In the genomic region with DNA sequence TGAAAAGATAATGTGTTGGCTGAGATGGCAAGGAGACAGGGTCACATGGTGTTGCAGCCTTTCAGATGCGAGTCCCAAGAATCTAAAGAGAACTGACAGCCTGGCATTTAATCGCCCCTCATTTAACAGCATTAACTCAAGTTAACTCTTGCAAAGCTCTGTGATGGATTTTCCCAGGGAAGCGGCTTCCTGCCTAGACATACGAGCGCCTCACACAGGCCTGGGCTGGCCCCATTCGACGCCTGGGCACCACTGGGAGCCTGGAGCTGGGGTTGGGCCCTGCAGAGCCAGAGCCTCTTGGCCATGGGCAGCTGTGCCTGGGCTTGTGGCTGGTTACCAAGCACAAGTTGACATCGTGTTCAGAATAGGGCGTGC, we compare ENCODE assay signal across 22 cellular contexts.
DNase-seq lines count a peak whose midpoint lies in the region; ATAC-seq and TF ChIP-seq lines count a peak whose summit lies in the region.
"Had no signal": no experiment of that assay in that cellular context is flagged by ENCODE, and none has a peak within 500 bp of the region (broad histone marks: within the 10 kb centered on the region; RNA-seq: fewer than 3 reads in every experiment).

No MANE protein-coding gene starts in this region.

- DNase-seq in left ventricle myocardium superior (no peak), Right ventricle myocardium inferior (ENCODE audit: missing footprints) (no peak), mesothelial cell of epicardium (ENCODE audit: low spot score in 2 of 2, unreplicated experiment in 2 of 2) (no peak), T-helper 9 cell (no peak), HCEC 1CT (no peak), hepatocyte (ENCODE audit: low spot score) (no peak)
- DNase-seq in activated CD8-positive, alpha-beta memory T cell treated with anti-CD3 and anti-CD28 coated beads, Interleukin-2, amount 10 ng/mL, durations not matched to agents 7 days and 5 days: no peak
- DNase-seq: activated CD4-positive, alpha-beta T cell treated with anti-CD3 and anti-CD28 coated beads for 36 hours; effector CD8-positive, alpha-beta T cell; left colon; mucosa of descending colon; NCI-H2029 treated with DMSO at 0.1 percent for 48 hours; NCI-H526 had no signal

- H4K20me1 ChIP-seq in hepatocyte (ENCODE audit: insufficient read depth, poor library complexity, severe bottlenecking): no peaks in the 10 kb centered on the region

- no peaks in the 10 kb centered on the region for H3K79me2 ChIP-seq in hepatocyte

- no peaks in the 10 kb centered on the region for H3K36me3 ChIP-seq in hepatocyte (replicated peaks; ENCODE audit: insufficient read depth, low read depth)
- H3K36me3 ChIP-seq: neutrophil, suprapubic skin, vagina had no signal

- CTCF ChIA-PET in activated CD8-positive, alpha-beta memory T cell treated with anti-CD3 and anti-CD28 coated beads, Interleukin-2, amount 10 ng/mL, durations not matched to agents 7 days and 5 days (lab: Charles Lee): no interaction called here

- WGBS in hepatocyte (ENCODE audit: low lambda C conversion rate, missing lambda C conversion rate): 79% methylated on average over 9 of the region's 9 CpGs

- H3K4me3 ChIP-seq in hepatocyte: no peak overlapping the region
- H3K4me3 ChIP-seq: mucosa of descending colon, suprapubic skin, vagina had no signal

- H3K4me2 ChIP-seq in hepatocyte: no peak overlapping the region

- H3K27ac Mint-ChIP-seq in brain: peak overlapping the region; percentile 32 to 89 (median 86)
- peak overlapping the region; percentile 27 for H3K27ac Mint-ChIP-seq in mesothelial cell of epicardium
- no peak overlapping the region for H3K27ac Mint-ChIP-seq in activated CD8-positive, alpha-beta memory T cell treated with anti-CD3 and anti-CD28 coated beads, Interleukin-2, amount 10 ng/mL, durations not matched to agents 7 days and 5 days
- H3K27ac Mint-ChIP-seq: activated CD4-positive, alpha-beta T cell treated with anti-CD3 and anti-CD28 coated beads for 36 hours; activated naive CD8-positive, alpha-beta T cell; activated T-helper 17 cell treated with anti-CD3 and anti-CD28 coated beads, Interleukin-2, amount 50 U/mL, for 72 hours; CD14-positive monocyte had no signal

- peaks cover 9% of the 10 kb centered on the region for H3K27me3 Mint-ChIP-seq in brain
- no peaks in the 10 kb centered on the region for H3K27me3 Mint-ChIP-seq in mesothelial cell of epicardium (ENCODE audit: low read depth)
- peaks cover 3% of the 10 kb centered on the region for H3K27me3 Mint-ChIP-seq in activated CD8-positive, alpha-beta memory T cell treated with anti-CD3 and anti-CD28 coated beads, Interleukin-2, amount 10 ng/mL, durations not matched to agents 7 days and 5 days
- H3K27me3 Mint-ChIP-seq: activated CD4-positive, alpha-beta T cell treated with anti-CD3 and anti-CD28 coated beads for 36 hours; activated naive CD8-positive, alpha-beta T cell had no signal

- TF ChIP-seq CTCF in brain (conservative IDR thresholded peaks at IDR 0.05) (no peak), mesothelial cell of epicardium (IDR thresholded peaks at IDR 0.05; ENCODE audit: unreplicated experiment) (no peak), hepatocyte (IDR thresholded peaks at IDR 0.05; ENCODE audit: poor library complexity) (no peak)

- H3K9me3 Mint-ChIP-seq in brain (peaks cover 0 to 5% (median 0%) of the 10 kb centered on the region in 5 experiments), mesothelial cell of epicardium (no peaks in the 10 kb centered on the region)
- H3K9me3 Mint-ChIP-seq in activated CD8-positive, alpha-beta memory T cell treated with anti-CD3 and anti-CD28 coated beads, Interleukin-2, amount 10 ng/mL, durations not matched to agents 7 days and 5 days (ENCODE audit: low read depth): no peaks in the 10 kb centered on the region
- H3K9me3 Mint-ChIP-seq: activated T-helper 17 cell treated with anti-CD3 and anti-CD28 coated beads, Interleukin-2, amount 50 U/mL, for 72 hours had no signal

- H3K36me3 Mint-ChIP-seq in brain (peaks cover 3% of the 10 kb centered on the region), mesothelial cell of epicardium (no peaks in the 10 kb centered on the region)
- no peaks in the 10 kb centered on the region for H3K36me3 Mint-ChIP-seq in activated CD8-positive, alpha-beta memory T cell treated with anti-CD3 and anti-CD28 coated beads, Interleukin-2, amount 10 ng/mL, durations not matched to agents 7 days and 5 days
- H3K36me3 Mint-ChIP-seq: activated naive CD8-positive, alpha-beta T cell; CD14-positive monocyte had no signal

- ATAC-seq in left ventricle myocardium superior (peak; percentile 16), Right ventricle myocardium inferior (no peak)
- ATAC-seq in activated CD8-positive, alpha-beta memory T cell treated with anti-CD3 and anti-CD28 coated beads, Interleukin-2, amount 10 ng/mL, durations not matched to agents 7 days and 5 days: no peak
- ATAC-seq: activated CD4-positive, alpha-beta T cell treated with anti-CD3 and anti-CD28 coated beads for 36 hours; activated T-helper 17 cell treated with anti-CD3 and anti-CD28 coated beads, Interleukin-2, amount 50 U/mL, for 72 hours; HCT116; left colon; mucosa of descending colon; sciatic nerve had no signal

- no peaks in the 10 kb centered on the region for H3K27me3 ChIP-seq in hepatocyte
- H3K27me3 ChIP-seq: neutrophil, suprapubic skin, vagina had no signal

- intact Hi-C loops in left ventricle myocardium superior (cut with micrococcal nuclease) (no loop called here), Right ventricle myocardium inferior (cut with DNase I) (no loop called here)

- H3K27ac ChIP-seq in hepatocyte: no peak overlapping the region
- H3K27ac ChIP-seq: neutrophil, suprapubic skin, vagina had no signal

- H3K4me3 Mint-ChIP-seq in brain (peak overlapping the region in 3 of 5 experiments; percentile 23 to 54 (median 40)), mesothelial cell of epicardium (no peak overlapping the region)
- no peak overlapping the region for H3K4me3 Mint-ChIP-seq in activated CD8-positive, alpha-beta memory T cell treated with anti-CD3 and anti-CD28 coated beads, Interleukin-2, amount 10 ng/mL, durations not matched to agents 7 days and 5 days
- H3K4me3 Mint-ChIP-seq: activated CD4-positive, alpha-beta T cell treated with anti-CD3 and anti-CD28 coated beads for 36 hours; activated naive CD8-positive, alpha-beta T cell; activated T-helper 17 cell treated with anti-CD3 and anti-CD28 coated beads, Interleukin-2, amount 50 U/mL, for 72 hours; CD14-positive monocyte had no signal

- H2AFZ ChIP-seq in hepatocyte: no peak overlapping the region

- H3K9me3 ChIP-seq in hepatocyte (ENCODE audit: low read depth): no peaks in the 10 kb centered on the region
- H3K9me3 ChIP-seq: mucosa of descending colon, neutrophil, suprapubic skin, vagina had no signal

- H3K4me1 Mint-ChIP-seq in brain (peaks cover 76% of the 10 kb centered on the region), mesothelial cell of epicardium (peaks cover 45% of the 10 kb centered on the region)
- H3K4me1 Mint-ChIP-seq in activated CD8-positive, alpha-beta memory T cell treated with anti-CD3 and anti-CD28 coated beads, Interleukin-2, amount 10 ng/mL, durations not matched to agents 7 days and 5 days: peaks cover 9% of the 10 kb centered on the region
- H3K4me1 Mint-ChIP-seq: activated T-helper 17 cell treated with anti-CD3 and anti-CD28 coated beads, Interleukin-2, amount 50 U/mL, for 72 hours had no signal

- no peaks in the 10 kb centered on the region for H3K9me2 ChIP-seq in hepatocyte (replicated peaks; ENCODE audit: insufficient read depth)

- H3K4me1 ChIP-seq in hepatocyte (ENCODE audit: insufficient read depth): peaks cover 14% of the 10 kb centered on the region

Comparison
In these comparisons a context has a peak if more than half of its experiments do, and no peak if none do; other contexts are left out.
1. H3K4me3 Mint-ChIP-seq: peak in brain (3 of 5); none in mesothelial cell of epicardium (single experiment) and activated CD8-positive, alpha-beta memory T cell treated with anti-CD3 and anti-CD28 coated beads, Interleukin-2, amount 10 ng/mL, durations not matched to agents 7 days and 5 days (single experiment).